In the genomic region with DNA sequence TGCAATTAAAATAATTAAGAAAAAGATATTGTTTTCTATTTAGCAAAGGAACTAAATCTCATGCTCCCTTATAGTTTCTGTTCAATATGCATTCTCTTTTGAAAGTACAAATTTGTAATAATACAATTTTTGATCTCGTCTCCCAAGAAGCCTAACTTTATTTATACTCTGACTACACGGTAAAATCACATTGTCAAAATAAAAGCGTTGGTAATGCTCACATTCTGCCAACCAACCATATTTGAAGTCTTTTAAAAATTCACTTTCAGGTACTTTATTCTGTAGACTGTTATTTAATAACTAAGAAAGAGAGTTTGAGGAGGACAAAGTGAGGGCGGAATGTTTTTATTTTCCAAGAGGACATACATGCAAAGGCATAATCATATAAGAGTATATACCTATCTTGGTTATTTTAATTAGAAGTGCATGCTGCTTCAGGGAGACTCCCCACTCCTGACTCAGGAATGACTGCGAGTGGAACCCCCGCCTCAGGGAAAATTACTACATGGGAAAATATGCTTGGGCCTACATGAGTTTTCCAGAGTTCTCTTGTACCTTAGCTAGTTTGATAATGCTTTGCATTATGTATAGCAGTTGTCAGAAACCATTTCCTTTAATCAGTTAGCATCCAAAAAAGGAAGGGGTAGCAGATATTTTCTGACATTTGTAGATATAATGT, we compare ENCODE assay signal across 11 cellular contexts. TPM values are rescaled to one million over a fixed set of nuclear protein-coding genes. Genes with fewer than 3 reads are reported as not detected.
A peak's percentile ranks its signal among the peaks of the same experiment; 100 is the strongest.
DNase-seq lines count a peak whose midpoint lies in the region; ATAC-seq and TF ChIP-seq lines count a peak whose summit lies in the region.
"Had no signal": no experiment of that assay in that cellular context is flagged by ENCODE, and none has a peak within 500 bp of the region (broad histone marks: within the 10 kb centered on the region; RNA-seq: fewer than 3 reads in every experiment).

No MANE protein-coding gene starts in this region.

- H3K27me3 ChIP-seq in left lung: no peaks in the 10 kb centered on the region

- H3K4me1 ChIP-seq in left lung: peaks cover 32 to 86% of the 10 kb centered on the region in 2 donors

- no peaks in the 10 kb centered on the region for H3K27me3 Mint-ChIP-seq in activated T-cell treated with anti-CD3 and anti-CD28 coated beads, Interleukin-2, amount 50 U/mL, for 72 hours (ENCODE audit: low read depth)
- no peaks in the 10 kb centered on the region for H3K27me3 Mint-ChIP-seq in activated B cell treated with CpG ODN at 0.5 μM for 24 hours
- H3K27me3 Mint-ChIP-seq in stimulated activated naive CD8-positive, alpha-beta T cell treated with anti-CD3 and anti-CD28 coated beads, Interleukin-15, amount 100 ng/mL, for 72 hours: no peaks in the 10 kb centered on the region
- H3K27me3 Mint-ChIP-seq: stimulated activated memory B cell treated with anti-CD40 and anti-IgM and Interleukin-4, amounts not matched to agents 10 μg/mL and 1 μg/mL and 100 μg/mL, for 72 hours had no signal

- no peak overlapping the region for H3K4me3 ChIP-seq in left lung

- intact Hi-C loops in activated B cell treated with CpG ODN at 0.5 μM for 24 hours (cut with micrococcal nuclease): loop anchor here (1.0 kb wide), 1 partner anchor 9 kb away; no protein-coding TSS in a partner anchor
- intact Hi-C loops in left lung (cut with DNase I): no loop called here
- intact Hi-C loops in posterior cingulate gyrus (cut with DNase I): no loop called here

- H3K27ac ChIP-seq in left lung: no peak overlapping the region

- no peaks in the 10 kb centered on the region for H3K36me3 ChIP-seq in left lung

- H3K9me3 Mint-ChIP-seq in activated T-cell treated with anti-CD3 and anti-CD28 coated beads, Interleukin-2, amount 50 U/mL, for 72 hours: no peaks in the 10 kb centered on the region
- no peaks in the 10 kb centered on the region for H3K9me3 Mint-ChIP-seq in activated B cell treated with CpG ODN at 0.5 μM for 24 hours
- no peaks in the 10 kb centered on the region for H3K9me3 Mint-ChIP-seq in stimulated activated naive CD8-positive, alpha-beta T cell treated with anti-CD3 and anti-CD28 coated beads, Interleukin-15, amount 100 ng/mL, for 72 hours
- H3K9me3 Mint-ChIP-seq: stimulated activated memory B cell treated with anti-CD40 and anti-IgM and Interleukin-4, amounts not matched to agents 10 μg/mL and 1 μg/mL and 100 μg/mL, for 72 hours had no signal

- H3K36me3 Mint-ChIP-seq in activated T-cell treated with anti-CD3 and anti-CD28 coated beads, Interleukin-2, amount 50 U/mL, for 72 hours (ENCODE audit: insufficient read depth in 2 of 2): peaks cover 0 to 4% of the 10 kb centered on the region in 2 donors
- H3K36me3 Mint-ChIP-seq in activated B cell treated with CpG ODN at 0.5 μM for 24 hours (ENCODE audit: low read depth): peaks cover 16% of the 10 kb centered on the region

- DNase-seq in activated T-cell treated with anti-CD3 and anti-CD28 coated beads, Interleukin-2, amount 50 U/mL, for 72 hours: no peak
- DNase-seq in activated T-cell treated with anti-CD3 and anti-CD28 coated beads for 4 hours (no peak), activated B cell treated with CpG ODN at 0.5 μM for 24 hours (no peak), left lung (no peak), posterior cingulate gyrus (no peak)
- DNase-seq in stimulated activated naive CD8-positive, alpha-beta T cell treated with anti-CD3 and anti-CD28 coated beads, Interleukin-15, amount 100 ng/mL, for 72 hours: no peak
- DNase-seq: activated naive CD4-positive, alpha-beta T cell treated with Interleukin-2 at 50 U/mL for 16 hours; NCI-H2171 had no signal

- no peaks in the 10 kb centered on the region for H3K9me3 ChIP-seq in left lung

- H3K4me3 Mint-ChIP-seq in activated T-cell treated with anti-CD3 and anti-CD28 coated beads, Interleukin-2, amount 50 U/mL, for 72 hours: peak overlapping the region; percentile 62 to 78
- H3K4me3 Mint-ChIP-seq in activated B cell treated with CpG ODN at 0.5 μM for 24 hours: peak overlapping the region; percentile 15
- H3K4me3 Mint-ChIP-seq in stimulated activated naive CD8-positive, alpha-beta T cell treated with anti-CD3 and anti-CD28 coated beads, Interleukin-15, amount 100 ng/mL, for 72 hours: peak overlapping the region; percentile 33 to 43
- H3K4me3 Mint-ChIP-seq: stimulated activated memory B cell treated with anti-CD40 and anti-IgM and Interleukin-4, amounts not matched to agents 10 μg/mL and 1 μg/mL and 100 μg/mL, for 72 hours had no signal

- TF ChIP-seq CTCF in activated B cell treated with CpG ODN at 0.5 μM for 24 hours (IDR thresholded peaks at IDR 0.05): no peak
- TF ChIP-seq CTCF in left lung (IDR thresholded peaks at IDR 0.05): no peak

- H3K4me1 Mint-ChIP-seq in activated T-cell treated with anti-CD3 and anti-CD28 coated beads, Interleukin-2, amount 50 U/mL, for 72 hours (ENCODE audit: low read depth): peaks cover 95% of the 10 kb centered on the region
- peaks cover 88% of the 10 kb centered on the region for H3K4me1 Mint-ChIP-seq in activated B cell treated with CpG ODN at 0.5 μM for 24 hours
- H3K4me1 Mint-ChIP-seq in stimulated activated naive CD8-positive, alpha-beta T cell treated with anti-CD3 and anti-CD28 coated beads, Interleukin-15, amount 100 ng/mL, for 72 hours: peaks cover 85% of the 10 kb centered on the region

- peak overlapping the region; percentile 82 for H3K27ac Mint-ChIP-seq in activated T-cell treated with anti-CD3 and anti-CD28 coated beads, Interleukin-2, amount 50 U/mL, for 72 hours
- H3K27ac Mint-ChIP-seq in activated B cell treated with CpG ODN at 0.5 μM for 24 hours: peak overlapping the region; percentile 15
- no peak overlapping the region for H3K27ac Mint-ChIP-seq in stimulated activated naive CD8-positive, alpha-beta T cell treated with anti-CD3 and anti-CD28 coated beads, Interleukin-15, amount 100 ng/mL, for 72 hours

- CTCF ChIA-PET in activated B cell treated with CpG ODN at 0.5 μM for 24 hours (lab: Charles Lee): no interaction called here

- POLR2A ChIA-PET in activated B cell treated with CpG ODN at 0.5 μM for 24 hours (lab: Charles Lee): interaction anchor here (0.7 kb wide), 1 partner anchor 9 kb away, joined by 4 read pairs; no protein-coding TSS in a partner anchor

- no peak for ATAC-seq in activated T-cell treated with anti-CD3 and anti-CD28 coated beads, Interleukin-2, amount 50 U/mL, for 72 hours (replicated peaks in 1 of 2)
- no peak for ATAC-seq in activated B cell treated with CpG ODN at 0.5 μM for 24 hours (ENCODE audit: low read depth)
- ATAC-seq in esophagus mucosa: peak; percentile 52
- ATAC-seq in stimulated activated naive CD8-positive, alpha-beta T cell treated with anti-CD3 and anti-CD28 coated beads, Interleukin-15, amount 100 ng/mL, for 72 hours: no peak
- no peak for ATAC-seq in left lung
- ATAC-seq in HG02840 (IDR thresholded peaks at IDR 0.05; ENCODE audit: low FRiP score, unreplicated experiment): no peak
- ATAC-seq: stimulated activated memory B cell treated with anti-CD40 and anti-IgM and Interleukin-4, amounts not matched to agents 10 μg/mL and 1 μg/mL and 100 μg/mL, for 72 hours had no signal

RNA-seq across cellular contexts. Expression of gene MBNL1, which starts 19.3 kb away (rescaled TPM):
- total RNA-seq in activated T-cell treated with anti-CD3 and anti-CD28 coated beads, Interleukin-2, amount 50 U/mL, for 72 hours: 100 to 1,000 TPM; 299 to 323 TPM
- total RNA-seq in activated B cell treated with CpG ODN at 0.5 μM for 24 hours (489 and 561 TPM in 2 replicates), esophagus mucosa (95.4 TPM), left lung (100 to 1,000 TPM; 226 to 246 TPM)

Comparison
In these comparisons a context has a peak if more than half of its experiments do, and no peak if none do; other contexts are left out.
1. H3K27ac Mint-ChIP-seq: peak in activated T-cell treated with anti-CD3 and anti-CD28 coated beads, Interleukin-2, amount 50 U/mL, for 72 hours (single experiment) and activated B cell treated with CpG ODN at 0.5 μM for 24 hours (single experiment); none in stimulated activated naive CD8-positive, alpha-beta T cell treated with anti-CD3 and anti-CD28 coated beads, Interleukin-15, amount 100 ng/mL, for 72 hours (0 of 2).
2. H3K4me3 Mint-ChIP-seq: peak in every context shown above with its lines; median percentile 70 in activated T-cell treated with anti-CD3 and anti-CD28 coated beads, Interleukin-2, amount 50 U/mL, for 72 hours; 38 in stimulated activated naive CD8-positive, alpha-beta T cell treated with anti-CD3 and anti-CD28 coated beads, Interleukin-15, amount 100 ng/mL, for 72 hours; 15 in activated B cell treated with CpG ODN at 0.5 μM for 24 hours.